11 cellular contexts compared by ENCODE assay signal in genomic region chr7:26187380-26188290, GRCh38. TPM values are rescaled to one million over a fixed set of nuclear protein-coding genes. Genes with fewer than 3 reads are reported as not detected.
DNase-seq lines count a peak whose midpoint lies in the region; ATAC-seq, FAIRE-seq and TF ChIP-seq lines count a peak whose summit lies in the region.
"Had no signal": no experiment of that assay in that cellular context is flagged by ENCODE, and none has a peak within 500 bp of the region (broad histone marks: within the 10 kb centered on the region; RNA-seq: fewer than 3 reads in every experiment).

No MANE protein-coding gene starts in this region.

- peaks cover 27% of the 10 kb centered on the region for H3K79me2 ChIP-seq in astrocyte (ENCODE audit: insufficient read depth, low read length)

- peaks cover 85% of the 10 kb centered on the region for H4K20me1 ChIP-seq in astrocyte (ENCODE audit: insufficient read depth, low read length)

- peaks cover 62% of the 10 kb centered on the region for H3K4me1 Mint-ChIP-seq in activated CD4-positive, alpha-beta T cell treated with anti-CD3 and anti-CD28 coated beads, Interleukin-2, amount 10 ng/mL, durations not matched to agents 24 days and 14 days
- H3K4me1 Mint-ChIP-seq in astrocyte (ENCODE audit: low read depth, unreplicated experiment): peaks cover 43% of the 10 kb centered on the region

- intact Hi-C loops in activated CD4-positive, alpha-beta T cell treated with anti-CD3 and anti-CD28 coated beads, Interleukin-2, amount 10 ng/mL, durations not matched to agents 24 days and 14 days (cut with micrococcal nuclease): loop anchor here (2.0 kb wide), 1 partner anchor 97 kb away; no protein-coding TSS in a partner anchor
- intact Hi-C loops in vagina (cut with DNase I) (no loop called here), thyroid gland (cut with DNase I) (no loop called here)

- H3K4me3 Mint-ChIP-seq in activated CD4-positive, alpha-beta T cell treated with anti-CD3 and anti-CD28 coated beads, Interleukin-2, amount 10 ng/mL, durations not matched to agents 24 days and 14 days: peak overlapping the region; percentile 12
- no peak overlapping the region for H3K4me3 Mint-ChIP-seq in astrocyte (ENCODE audit: unreplicated experiment)

- 85 to 90% methylated on average over 13 of the region's 13 CpGs for WGBS in thyroid gland, 2 donors

- H3K4me2 ChIP-seq in astrocyte (ENCODE audit: low read length): no peak overlapping the region

- no peak overlapping the region for H2AFZ ChIP-seq in astrocyte (ENCODE audit: low read depth, low read length)

- H3K36me3 ChIP-seq in astrocyte (ENCODE audit: insufficient read depth, low read length) (peaks cover 54% of the 10 kb centered on the region), vagina (peaks cover 0 to 45% of the 10 kb centered on the region in 2 donors), thyroid gland (peaks cover 39 to 46% of the 10 kb centered on the region in 2 donors)

- no peak for FAIRE-seq in astrocyte (lab: Jason Lieb, UNC)

- no peak overlapping the region for H3K9ac ChIP-seq in astrocyte (ENCODE audit: low read length)

- no peak for DNase-seq in activated CD4-positive, alpha-beta T cell treated with anti-CD3 and anti-CD28 coated beads, Interleukin-2, amount 10 ng/mL, durations not matched to agents 24 days and 14 days
- no peak for DNase-seq in activated CD4-positive, alpha-beta T cell treated with anti-CD3 and anti-CD28 coated beads, Interleukin-2, amount 50 U/mL, for 4 hours
- peak; percentile 85 for DNase-seq in NCI-H82 (lab: John Stamatoyannopoulos, UW)
- DNase-seq in astrocyte (ENCODE audit: low read depth): no peak
- peak; percentile 37 for DNase-seq in stimulated activated naive CD8-positive, alpha-beta T cell treated with anti-CD3 and anti-CD28 coated beads, Interleukin-15, Interleukin-2, amounts not matched to agents 100 U/mL and 50 U/mL, for 24 hours
- DNase-seq in vagina (ENCODE audit: extremely low spot score in 2 of 2): no peak
- DNase-seq in HPDE6-E6E7 (ENCODE audit: extremely low spot score): no peak
- no peak for DNase-seq in thyroid gland
- DNase-seq: COR-L47, midbrain had no signal

- H3K27ac Mint-ChIP-seq in activated CD4-positive, alpha-beta T cell treated with anti-CD3 and anti-CD28 coated beads, Interleukin-2, amount 10 ng/mL, durations not matched to agents 24 days and 14 days: peak overlapping the region; percentile 85
- peak overlapping the region; percentile 77 for H3K27ac Mint-ChIP-seq in astrocyte (ENCODE audit: unreplicated experiment)

- TF ChIP-seq POLR2A in vagina (IDR thresholded peaks at IDR 0.05): no peak
- no peak for TF ChIP-seq POLR2A in thyroid gland (IDR thresholded peaks at IDR 0.05)

- H3K9me3 ChIP-seq in astrocyte (ENCODE audit: insufficient read depth, low read depth, low read length) (no peaks in the 10 kb centered on the region), vagina (no peaks in the 10 kb centered on the region), thyroid gland (no peaks in the 10 kb centered on the region)

- ATAC-seq in stimulated activated naive CD8-positive, alpha-beta T cell treated with anti-CD3 and anti-CD28 coated beads, Interleukin-15, Interleukin-2, amounts not matched to agents 100 U/mL and 50 U/mL, for 24 hours: peak; percentile 30

- H3K4me3 ChIP-seq in astrocyte (ENCODE audit: insufficient read depth, low read depth, low read length) (no peak overlapping the region), vagina (no peak overlapping the region), thyroid gland (replicated peaks in 1 of 3) (no peak overlapping the region)
- H3K4me3 ChIP-seq: coronary artery had no signal

- H3K4me1 ChIP-seq in astrocyte (ENCODE audit: insufficient read depth, low read length) (no peaks in the 10 kb centered on the region), vagina (peaks cover 9% of the 10 kb centered on the region), thyroid gland (peaks cover 4 to 14% of the 10 kb centered on the region in 2 donors)

- no peaks in the 10 kb centered on the region for H3K27me3 ChIP-seq in astrocyte (ENCODE audit: insufficient read depth, low read length)
- H3K27me3 ChIP-seq in vagina: no peaks in the 10 kb centered on the region
- H3K27me3 ChIP-seq in thyroid gland: no peaks in the 10 kb centered on the region

- no peaks in the 10 kb centered on the region for H3K9me3 Mint-ChIP-seq in activated CD4-positive, alpha-beta T cell treated with anti-CD3 and anti-CD28 coated beads, Interleukin-2, amount 10 ng/mL, durations not matched to agents 24 days and 14 days
- H3K9me3 Mint-ChIP-seq in astrocyte (ENCODE audit: unreplicated experiment): no peaks in the 10 kb centered on the region

- H3K36me3 Mint-ChIP-seq in activated CD4-positive, alpha-beta T cell treated with anti-CD3 and anti-CD28 coated beads, Interleukin-2, amount 10 ng/mL, durations not matched to agents 24 days and 14 days (ENCODE audit: low read depth): peaks cover 89% of the 10 kb centered on the region
- H3K36me3 Mint-ChIP-seq in astrocyte (ENCODE audit: low read depth, unreplicated experiment): peaks cover 21% of the 10 kb centered on the region

- no peak overlapping the region for H3K27ac ChIP-seq in astrocyte (ENCODE audit: low read depth, low read length)
- no peak overlapping the region for H3K27ac ChIP-seq in vagina
- H3K27ac ChIP-seq in thyroid gland: no peak overlapping the region

- TF ChIP-seq CTCF in astrocyte (IDR thresholded peaks at IDR 0.05; ENCODE audit: insufficient read depth, low read depth, low read length) (no peak), vagina (IDR thresholded peaks at IDR 0.05) (no peak), thyroid gland (IDR thresholded peaks at IDR 0.05) (no peak)

- H3K27me3 Mint-ChIP-seq in activated CD4-positive, alpha-beta T cell treated with anti-CD3 and anti-CD28 coated beads, Interleukin-2, amount 10 ng/mL, durations not matched to agents 24 days and 14 days: no peaks in the 10 kb centered on the region
- H3K27me3 Mint-ChIP-seq in astrocyte (ENCODE audit: low read depth, unreplicated experiment): no peaks in the 10 kb centered on the region

RNA-seq across cellular contexts. Expression of gene HNRNPA2B1, which starts 12.9 kb away (rescaled TPM):
- 862 and 873 TPM in 2 replicates for total RNA-seq in activated CD4-positive, alpha-beta T cell treated with anti-CD3 and anti-CD28 coated beads, Interleukin-2, amount 10 ng/mL, durations not matched to agents 24 days and 14 days
- total RNA-seq in astrocyte (361 and 415 TPM in 2 replicates), vagina (222 TPM), thyroid gland (100 to 1,000 TPM; 192 to 303 (median 239) TPM)

RNA-seq across cellular contexts. Expression of gene CBX3, which starts 13.9 kb away (rescaled TPM):
- total RNA-seq in activated CD4-positive, alpha-beta T cell treated with anti-CD3 and anti-CD28 coated beads, Interleukin-2, amount 10 ng/mL, durations not matched to agents 24 days and 14 days: 307 and 313 TPM in 2 replicates
- total RNA-seq in astrocyte (141 and 148 TPM in 2 replicates), vagina (52.1 TPM), thyroid gland (10 to 100 TPM; 41.6 to 72.3 (median 55.6) TPM)

RNA-seq across cellular contexts. Expression of gene NFE2L3, which starts 35.6 kb away (rescaled TPM):
- 67.8 and 68.7 TPM in 2 replicates for total RNA-seq in activated CD4-positive, alpha-beta T cell treated with anti-CD3 and anti-CD28 coated beads, Interleukin-2, amount 10 ng/mL, durations not matched to agents 24 days and 14 days
- total RNA-seq in astrocyte (49.0 and 50.4 TPM in 2 replicates), vagina (5.2 TPM), thyroid gland (1 to 10 TPM in 2 of 4 donors, under 1 TPM in 2; 0.33 to 1.4 (median 0.98) TPM)

Comparison
In these comparisons a context has a peak if more than half of its experiments do, and no peak if none do; other contexts are left out.
1. DNase-seq: peak in NCI-H82 (single experiment) and stimulated activated naive CD8-positive, alpha-beta T cell treated with anti-CD3 and anti-CD28 coated beads, Interleukin-15, Interleukin-2, amounts not matched to agents 100 U/mL and 50 U/mL, for 24 hours (single experiment); none in activated CD4-positive, alpha-beta T cell treated with anti-CD3 and anti-CD28 coated beads, Interleukin-2, amount 10 ng/mL, durations not matched to agents 24 days and 14 days (single experiment), activated CD4-positive, alpha-beta T cell treated with anti-CD3 and anti-CD28 coated beads, Interleukin-2, amount 50 U/mL, for 4 hours (0 of 2), astrocyte (single experiment), vagina (0 of 2), HPDE6-E6E7 (single experiment) and thyroid gland (0 of 2).